In the genomic region with DNA sequence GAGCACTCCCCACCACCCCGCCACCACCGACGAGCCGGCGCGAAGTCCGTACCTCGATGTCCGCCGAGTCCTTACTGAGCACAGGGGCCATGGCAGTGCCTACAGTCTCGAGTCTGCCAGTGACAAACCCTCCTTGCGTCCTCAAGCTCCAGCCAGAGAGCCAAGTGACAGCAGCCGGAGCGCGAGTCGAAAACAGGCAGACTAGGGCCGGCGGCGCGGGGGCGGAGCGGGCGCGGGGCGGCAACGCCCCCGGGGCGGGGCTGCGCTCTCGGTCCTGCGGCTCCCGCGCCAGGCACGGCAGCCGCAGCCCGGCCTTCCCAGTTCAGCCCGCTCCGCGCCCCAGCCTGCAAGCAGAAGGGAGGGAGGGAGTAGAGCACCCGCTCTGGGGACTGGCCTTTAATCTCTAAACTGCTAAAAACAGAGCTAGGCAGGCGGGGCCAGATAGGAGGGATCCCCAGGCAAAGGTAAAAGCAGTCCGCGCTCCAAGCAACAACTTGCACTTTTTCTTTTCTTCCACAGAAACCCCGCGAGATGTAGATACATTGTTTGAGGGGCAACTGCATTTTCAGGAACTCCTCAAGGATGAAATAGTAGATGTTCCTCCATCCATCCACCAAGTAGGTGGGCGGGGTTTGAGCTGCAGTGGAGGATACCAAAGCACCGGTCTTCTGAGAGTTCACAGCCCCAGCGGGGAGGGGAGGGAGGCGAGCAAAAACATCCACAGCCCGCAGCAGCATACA, we compare ENCODE assay signal across 8 cellular contexts. TPM values are rescaled to one million over a fixed set of nuclear protein-coding genes. Genes with fewer than 3 reads are reported as not detected.
A peak's percentile ranks its signal among the peaks of the same experiment; 100 is the strongest.
DNase-seq lines count a peak whose midpoint lies in the region; ATAC-seq and TF ChIP-seq lines count a peak whose summit lies in the region.

A gene (minus strand): TSS at position 203 of the 740 bp plus-strand sequence. CDS start 112 bp downstream, at position 91.

- H3K36me3 ChIP-seq in adipocyte (ENCODE audit: control insufficient read depth, insufficient read depth, low read length, severe bottlenecking) = no peaks in the 10 kb centered on the region
- H3K36me3 ChIP-seq in heart right ventricle = no peaks in the 10 kb centered on the region
- H3K36me3 ChIP-seq in upper lobe of left lung = no peaks in the 10 kb centered on the region

- H3K27ac ChIP-seq in heart right ventricle (peak within 1 kb of the TSS; percentile 88 to 94 (median 91)), upper lobe of left lung (peak within 1 kb of the TSS; percentile 86 to 97 (median 92))

- peak in 2 of 4 donors; percentile 58 to 91 for TF ChIP-seq POLR2A in upper lobe of left lung (IDR thresholded peaks at IDR 0.05)

- WGBS in heart right ventricle, 2 donors = 0% methylated on average over 48 to 50 of the region's 50 CpGs
- WGBS in upper lobe of left lung, 2 donors = 0 to 2% methylated on average over 10 to 46 of the region's 50 CpGs

- TF ChIP-seq CTCF in GM12875 (IDR thresholded peaks at IDR 0.05; ENCODE audit: borderline replicate concordance, insufficient read depth, low read depth, low read length) (no peak), heart right ventricle (IDR thresholded peaks at IDR 0.05) (no peak), upper lobe of left lung (IDR thresholded peaks at IDR 0.05) (peak in 2 of 6 experiments; percentile 7 to 9)

- H3K4me3 ChIP-seq in GM12875 (ENCODE audit: low read depth, low read length) = peak within 1 kb of the TSS; percentile 69
- peak within 1 kb of the TSS; percentile 92 for H3K4me3 ChIP-seq in adipocyte (ENCODE audit: low read length)
- peak within 1 kb of the TSS; percentile 72 to 95 (median 84) for H3K4me3 ChIP-seq in heart right ventricle
- peak within 1 kb of the TSS; percentile 56 to 88 (median 75) for H3K4me3 ChIP-seq in upper lobe of left lung

- H3K9me3 ChIP-seq in adipocyte (ENCODE audit: control insufficient read depth, low read length) (no peaks in the 10 kb centered on the region), heart right ventricle (no peaks in the 10 kb centered on the region), upper lobe of left lung (no peaks in the 10 kb centered on the region)

- intact Hi-C loops in heart right ventricle (cut with DNase I) (no loop called here), posterior vena cava (cut with DNase I) (no loop called here)

- H3K4me1 ChIP-seq in adipocyte (ENCODE audit: control insufficient read depth, insufficient read depth, low read length) = peaks cover 28% of the 10 kb centered on the region
- H3K4me1 ChIP-seq in heart right ventricle = peaks cover 0 to 39% (median 11%) of the 10 kb centered on the region in 9 donors
- peaks cover 24 to 33% (median 27%) of the 10 kb centered on the region in 4 donors for H3K4me1 ChIP-seq in upper lobe of left lung

- H3K27me3 ChIP-seq in adipocyte (replicated peaks; ENCODE audit: control insufficient read depth, insufficient read depth, low read length) = no peaks in the 10 kb centered on the region
- no peaks in the 10 kb centered on the region for H3K27me3 ChIP-seq in heart right ventricle
- no peaks in the 10 kb centered on the region for H3K27me3 ChIP-seq in upper lobe of left lung

- TF ChIP-seq EP300 in upper lobe of left lung (IDR thresholded peaks at IDR 0.05) = no peak

- DNase-seq in NCI-H128 (lab: John Stamatoyannopoulos, UW; ENCODE audit: unreplicated experiment) = peak; percentile 74
- DNase-seq in SW480 (ENCODE audit: low spot score) = peak; percentile 83
- peak; percentile 94 for DNase-seq in adipocyte (ENCODE audit: low read depth)
- peak; percentile 88 to 90 for DNase-seq in heart right ventricle
- DNase-seq in posterior vena cava (ENCODE audit: low spot score) = peak; percentile 96
- DNase-seq in upper lobe of left lung = peak; percentile 95 to 98

- ATAC-seq in HG02759 (IDR thresholded peaks at IDR 0.05; ENCODE audit: unreplicated experiment) (peak; percentile 93), heart right ventricle (peak; percentile 97 to 100 (median 98)), upper lobe of left lung (ENCODE audit: low FRiP score in 2 of 2) (peak; percentile 97 to 99)

- H3K9ac ChIP-seq in adipocyte (ENCODE audit: low read length) = peak within 1 kb of the TSS; percentile 89

RNA-seq across cellular contexts. Expression of the gene that starts here (rescaled TPM):
- 10 to 100 TPM in 2 of 10 donors, 1 to 10 TPM in 8; 4.9 to 22.0 (median 7.8) TPM for total RNA-seq in heart right ventricle
- polyA plus RNA-seq in heart right ventricle = 1 to 10 TPM; 4.1 to 5.0 TPM
- 10 to 100 TPM; 40.3 to 50.3 TPM for total RNA-seq in posterior vena cava
- total RNA-seq in upper lobe of left lung = 100 to 1,000 TPM in 2 of 6 donors, 10 to 100 TPM in 4; 60.9 to 106 (median 79.7) TPM

Comparison
In these comparisons a context has a peak if more than half of its experiments do, and no peak if none do; other contexts are left out.
1. Peak in every context shown above with its lines: DNase-seq, ATAC-seq, H3K4me3 ChIP-seq and H3K27ac ChIP-seq.